In genomic region chr10:73244866-73245477, GRCh38 we compare ENCODE assay signal across 1 cellular context.
TF ChIP-seq lines count a peak whose summit lies in the region.

No MANE protein-coding gene starts in this region.

TF ChIP-seq in HepG2, 621 proteins besides CTCF, POLR2A, EP300 and RAD21:
- TF ChIP-seq CCDC6 (CRISPR knock-in tag; IDR thresholded peaks at IDR 0.05) = no peak
- no peak for TF ChIP-seq ZNF607 (CRISPR knock-in tag; IDR thresholded peaks at IDR 0.05; ENCODE audit: borderline replicate concordance)
- no peak for TF ChIP-seq GFI1 (CRISPR knock-in tag; IDR thresholded peaks at IDR 0.05; ENCODE audit: borderline replicate concordance)
- TF ChIP-seq WIZ (CRISPR knock-in tag; IDR thresholded peaks at IDR 0.05) = no peak
- no peak for TF ChIP-seq PBX3 (CRISPR knock-in tag; IDR thresholded peaks at IDR 0.05; ENCODE audit: borderline replicate concordance)
- TF ChIP-seq ZNF567 (CRISPR knock-in tag; IDR thresholded peaks at IDR 0.05; ENCODE audit: borderline replicate concordance) = no peak
